ENCODE assay signal across 1 cellular context in the genomic region with DNA sequence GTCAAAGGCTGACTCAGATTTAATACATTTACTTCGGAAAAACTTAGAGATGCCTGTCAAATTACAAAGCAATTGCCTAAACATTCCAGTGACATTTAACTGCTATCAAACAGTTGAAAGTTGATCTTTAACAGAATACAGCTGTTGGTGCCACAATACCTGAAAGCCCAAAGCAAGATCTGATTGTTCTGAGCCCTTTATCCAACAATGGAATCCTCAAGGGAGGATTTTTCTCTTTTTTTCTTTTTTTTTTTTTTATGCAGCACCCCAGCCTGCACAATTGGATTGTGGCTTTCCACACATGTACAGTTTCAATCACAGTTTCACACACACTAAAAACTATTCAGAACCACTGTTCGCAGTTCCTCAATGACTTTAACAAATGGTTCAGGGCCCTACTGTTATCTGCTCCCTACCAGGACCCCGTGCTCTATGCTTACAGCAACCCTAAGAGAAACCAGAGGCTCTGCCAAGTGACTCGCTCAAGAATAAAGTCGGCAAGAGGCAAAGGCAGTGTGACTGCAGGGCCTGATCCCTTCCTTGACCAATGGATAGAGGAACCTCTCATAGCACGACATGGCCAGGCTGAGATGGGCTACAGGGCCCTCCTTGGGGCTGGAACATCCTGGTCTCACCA.
TF ChIP-seq lines count a peak whose summit lies in the region.

No MANE protein-coding gene starts in this region.

TF ChIP-seq in K562, 482 proteins besides CTCF, POLR2A, EP300 and RAD21 (continued from another document):
- TF ChIP-seq NCOA4 (IDR thresholded peaks at IDR 0.05; ENCODE audit: partially characterized antibody) (no peak), ZNF239 (CRISPR knock-in tag; IDR thresholded peaks at IDR 0.05) (no peak), ZNF165 (CRISPR knock-in tag; IDR thresholded peaks at IDR 0.05; ENCODE audit: borderline replicate concordance) (no peak), KHSRP (IDR thresholded peaks at IDR 0.05) (no peak), RHOXF2B (CRISPR knock-in tag; conservative IDR thresholded peaks at IDR 0.05) (no peak), HSF4 (CRISPR knock-in tag; IDR thresholded peaks at IDR 0.05; ENCODE audit: borderline replicate concordance) (no peak)
